ENCODE assay signal across 26 cellular contexts in genomic region chr3:51350751-51351150, GRCh38.
"Had no signal": no experiment of that assay in that cellular context is flagged by ENCODE, and none has a peak within 500 bp of the region (broad histone marks: within the 10 kb centered on the region; RNA-seq: fewer than 3 reads in every experiment).

No MANE protein-coding gene starts in this region.

- H3K4me3 ChIP-seq: SK-N-MC had no signal

- DNase-seq: activated B cell treated with CpG ODN at 0.5 μM for 24 hours; activated CD4-positive, alpha-beta T cell treated with anti-CD3 and anti-CD28 coated beads for 1 hour; activated CD4-positive, alpha-beta T cell treated with anti-CD3 and anti-CD28 coated beads, Interleukin-2, amount 10 ng/mL, durations not matched to agents 24 days and 14 days; activated CD4-positive, alpha-beta T cell treated with anti-CD3 and anti-CD28 coated beads, Interleukin-2, amount 50 U/mL, for 48 hours; activated CD8-positive, alpha-beta memory T cell treated with anti-CD3 and anti-CD28 coated beads, Interleukin-2, amount 10 ng/mL, durations not matched to agents 7 days and 5 days; activated gamma-delta T cell; activated naive CD4-positive, alpha-beta T cell treated with anti-CD3 and anti-CD28 coated beads for 36 hours; activated T-cell treated with anti-CD3 and anti-CD28 coated beads, Interleukin-2, amount 50 U/mL, for 24 hours; KG1; NCI-H1092 treated with DMSO at 0.1 percent for 48 hours; NCI-H1417 treated with DMSO at 0.1 percent for 48 hours; NCI-H1694 treated with DMSO at 0.1 percent for 48 hours; NCI-H2029 treated with DMSO at 0.1 percent for 48 hours; NCI-H345; NCI-H510A; NCI-H526 treated with DMSO at 0.1 percent for 48 hours; NCI-H82; NK-92 treated with Interleukin-12 subunit alpha and Interleukin-12 subunit beta, amount 100 ng/mL, for 24 hours; OCI-M1; RPMI8226; T-cell; T-helper 2 cell; T1000 had no signal

- H3K27ac ChIP-seq: SK-N-MC had no signal

- ATAC-seq: activated CD8-positive, alpha-beta memory T cell treated with anti-CD3 and anti-CD28 coated beads, Interleukin-2, amount 10 ng/mL, durations not matched to agents 7 days and 5 days; Panc1; Right ventricle myocardium inferior; T-cell had no signal
